In genomic region chr20:32764000-32764960, GRCh38 we compare ENCODE assay signal across 9 cellular contexts. TPM values are rescaled to one million over a fixed set of nuclear protein-coding genes. Genes with fewer than 3 reads are reported as not detected.
A peak's percentile ranks its signal among the peaks of the same experiment; 100 is the strongest.
DNase-seq lines count a peak whose midpoint lies in the region; ATAC-seq, FAIRE-seq and TF ChIP-seq lines count a peak whose summit lies in the region.
"Had no signal": no experiment of that assay in that cellular context is flagged by ENCODE, and none has a peak within 500 bp of the region (broad histone marks: within the 10 kb centered on the region; RNA-seq: fewer than 3 reads in every experiment).

No MANE protein-coding gene starts in this region.

- no peaks in the 10 kb centered on the region for H3K9me3 Mint-ChIP-seq in Calu3 (ENCODE audit: low read depth, unreplicated experiment)

- intact Hi-C loops in Calu3 (cut with micrococcal nuclease; ENCODE audit: unreplicated experiment) = loop anchor here (2.0 kb wide), 1 partner anchor 33 kb away; no protein-coding TSS in a partner anchor

- CTCF ChIA-PET in A549 (lab: Yijun Ruan, JAX) (interaction anchor here (0.8 to 8.7 kb wide), 9 partner anchors 12 to 243 kb away, joined by 3 to 127 read pairs (median 5); partner anchors contain the start of gene C20orf203), Calu3 (lab: Charles Lee) (interaction anchor here (0.8 to 3.3 kb wide), 3 partner anchors 13 to 289 kb away, joined by 3 to 33 read pairs (median 11); partner anchors contain the start of gene COMMD7)

- no peak overlapping the region for H3K27ac Mint-ChIP-seq in Calu3 (ENCODE audit: unreplicated experiment)

- no peaks in the 10 kb centered on the region for H3K27me3 Mint-ChIP-seq in Calu3 (ENCODE audit: unreplicated experiment)

- TF ChIP-seq EP300 in A549 (IDR thresholded peaks at IDR 0.05) = no peak

- peak overlapping the region; percentile 93 for H3K4me3 Mint-ChIP-seq in Calu3 (ENCODE audit: low read depth, unreplicated experiment)

- FAIRE-seq in A549 (lab: Jason Lieb, UNC) = no peak
- FAIRE-seq: endometrium had no signal

- H3K36me3 Mint-ChIP-seq in Calu3 (ENCODE audit: insufficient read depth, unreplicated experiment) = peaks cover 35% of the 10 kb centered on the region

- H3K4me1 ChIP-seq in A549 = peaks cover 38% of the 10 kb centered on the region
- H3K4me1 ChIP-seq in iPS-20b (ENCODE audit: insufficient read depth, low read length) = peaks cover 37% of the 10 kb centered on the region

- no peaks in the 10 kb centered on the region for H3K9me3 ChIP-seq in A549
- no peaks in the 10 kb centered on the region for H3K9me3 ChIP-seq in SK-N-MC (ENCODE audit: low read depth, low read length)
- H3K9me3 ChIP-seq in iPS-20b (ENCODE audit: insufficient read depth, low read depth, low read length) = no peaks in the 10 kb centered on the region

- H3K27me3 ChIP-seq in iPS-20b (ENCODE audit: insufficient read depth, low read length) = no peaks in the 10 kb centered on the region

- TF ChIP-seq CTCF in A549 (IDR thresholded peaks at IDR 0.05) = no peak
- no peak for TF ChIP-seq CTCF in Calu3 (IDR thresholded peaks at IDR 0.05; ENCODE audit: unreplicated experiment)

- TF ChIP-seq RAD21 in A549 (conservative IDR thresholded peaks at IDR 0.05 in 1 of 2, IDR thresholded peaks at IDR 0.05 in 1 of 2) = no peak

- H3K36me3 ChIP-seq in SK-N-MC (ENCODE audit: insufficient read depth, low read length) (no peaks in the 10 kb centered on the region), iPS-20b (ENCODE audit: insufficient read depth, low read depth, low read length) (peaks cover 55% of the 10 kb centered on the region)

- TSS peak; percentile 30 for BruUV-seq in Calu3 (replicated peaks; lab: Mats Ljungman, UMichigan)

- ATAC-seq in A549 (no peak), HG03095 (IDR thresholded peaks at IDR 0.05; ENCODE audit: unreplicated experiment) (no peak), HG02642 (IDR thresholded peaks at IDR 0.05; ENCODE audit: poor library complexity, unreplicated experiment) (no peak), GM18502 (IDR thresholded peaks at IDR 0.05; ENCODE audit: poor library complexity, unreplicated experiment) (no peak)

- WGBS in A549 (ENCODE audit: missing lambda C conversion rate) = 85% methylated on average over 17 of the region's 17 CpGs

- DNase-seq in A549 (ENCODE audit: low read depth in 1 of 2, low spot score in 1 of 2) = no peak
- DNase-seq in Calu3 = no peak
- DNase-seq in SK-N-MC (ENCODE audit: low read depth, low spot score) = no peak
- no peak for DNase-seq in NOMO-1 (lab: John Stamatoyannopoulos, UW; ENCODE audit: unreplicated experiment in 2 of 2)

- H3K4me3 ChIP-seq in A549 (peak overlapping the region; percentile 99), SK-N-MC (peak overlapping the region; percentile 30; the same call in 1 of the 2 replicates), iPS-20b (ENCODE audit: low read length) (peak overlapping the region; percentile 89)

- H3K27ac ChIP-seq in A549 (peak overlapping the region; percentile 31 to 99; a peak in 4 of 6 replicates), SK-N-MC (no peak overlapping the region), iPS-20b (ENCODE audit: low read length) (peak overlapping the region; percentile 19)

- POLR2A ChIA-PET in A549 (lab: Yijun Ruan, JAX) = interaction anchor here (2.7 kb wide), 1 partner anchor 14 kb away, joined by 5 read pairs; no protein-coding TSS in a partner anchor

- peak overlapping the region; percentile 99 for H3K4me2 ChIP-seq in A549

- H3K4me1 Mint-ChIP-seq in Calu3 (ENCODE audit: low read depth, unreplicated experiment) = peaks cover 27% of the 10 kb centered on the region

- no peak for TF ChIP-seq POLR2A in A549 (IDR thresholded peaks at IDR 0.05; ENCODE audit: low read length)

- no peak overlapping the region for H3K9ac ChIP-seq in SK-N-MC (ENCODE audit: insufficient read length)
- H3K9ac ChIP-seq in iPS-20b (ENCODE audit: low read depth, low read length) = peak overlapping the region; percentile 88

TF ChIP-seq in A549, 52 proteins besides CTCF, POLR2A, EP300 and RAD21:
- TF ChIP-seq CEBPB (IDR thresholded peaks at IDR 0.05) (no peak), CHD2 (IDR thresholded peaks at IDR 0.05; ENCODE audit: low read length, partially characterized antibody) (no peak), PBX3 (IDR thresholded peaks at IDR 0.05) (no peak), SREBF2 (IDR thresholded peaks at IDR 0.05) (no peak), ATOH8 (CRISPR knock-in tag; IDR thresholded peaks at IDR 0.05; ENCODE audit: low read depth) (no peak), MYC (IDR thresholded peaks at IDR 0.05; ENCODE audit: borderline replicate concordance, low read length) (no peak), HMGXB4 (CRISPR knock-in tag; IDR thresholded peaks at IDR 0.05; ENCODE audit: borderline replicate concordance) (no peak), FOSL2 (IDR thresholded peaks at IDR 0.05) (no peak), FOSL2 (CRISPR knock-in tag; IDR thresholded peaks at IDR 0.05) (no peak), RCOR1 (IDR thresholded peaks at IDR 0.05; ENCODE audit: low read depth, low read length) (no peak), JUN (IDR thresholded peaks at IDR 0.05) (no peak), KDM5A (IDR thresholded peaks at IDR 0.05) (no peak), RNF2 (IDR thresholded peaks at IDR 0.05; ENCODE audit: borderline replicate concordance, low read depth) (no peak), TP53 (CRISPR knock-in tag; IDR thresholded peaks at IDR 0.05) (no peak), BHLHE40 (IDR thresholded peaks at IDR 0.05; ENCODE audit: low read depth, low read length) (no peak), TFCP2L1 (CRISPR knock-in tag; IDR thresholded peaks at IDR 0.05) (no peak), ZNF302 (CRISPR knock-in tag; IDR thresholded peaks at IDR 0.05) (no peak), MAFK (IDR thresholded peaks at IDR 0.05; ENCODE audit: partially characterized antibody) (no peak)

RNA-seq across cellular contexts. Expression of gene DNMT3B, which starts 2.1 kb away (rescaled TPM):
- 5.2 and 6.2 TPM in 2 replicates for polyA plus RNA-seq in A549 (2011; rRNA removed)
- 9.4 and 12.2 TPM in 2 replicates for polyA plus RNA-seq in A549 (2012; cell fraction: cytosol; rRNA removed)
- polyA plus RNA-seq in A549 (2012; cell fraction: nucleus; rRNA removed) = 29.6 and 31.6 TPM in 2 replicates
- 9.5 to 11.3 TPM (median 10.1 TPM) in 3 replicates for polyA plus RNA-seq in A549 (2017; fragmentation: RNase III; extraction: RNeasy Plus Mini Kit Qiagen cat#74134 plus additional on column Dnase treatment)
- polyA minus RNA-seq in A549 (2011; rRNA and poly(A)+ RNA removed) = 5.5 and 6.0 TPM in 2 replicates
- total RNA-seq in Calu3 (2022) = 8.4 and 10.8 TPM in 2 replicates

RNA-seq across cellular contexts. Expression of gene COMMD7, which starts 21.0 kb away (rescaled TPM):
- polyA plus RNA-seq in A549 (2011; rRNA removed) = 74.1 and 86.3 TPM in 2 replicates
- polyA plus RNA-seq in A549 (2012; cell fraction: cytosol; rRNA removed) = 41.4 and 51.8 TPM in 2 replicates
- polyA plus RNA-seq in A549 (2012; cell fraction: nucleus; rRNA removed) = 22.3 and 28.8 TPM in 2 replicates
- polyA plus RNA-seq in A549 (2017; fragmentation: RNase III; extraction: RNeasy Plus Mini Kit Qiagen cat#74134 plus additional on column Dnase treatment) = 50.6 to 55.7 TPM (median 53.3 TPM) in 3 replicates
- polyA minus RNA-seq in A549 (2011; rRNA and poly(A)+ RNA removed) = 22.5 and 28.8 TPM in 2 replicates
- total RNA-seq in Calu3 (2022) = 51.0 and 56.0 TPM in 2 replicates

RNA-seq across cellular contexts. Expression of gene MAPRE1, which starts 55.5 kb away (rescaled TPM):
- polyA plus RNA-seq in A549 (2011; rRNA removed) = 126 and 149 TPM in 2 replicates
- 68.8 and 69.3 TPM in 2 replicates for polyA plus RNA-seq in A549 (2012; cell fraction: cytosol; rRNA removed)
- 29.0 and 53.1 TPM in 2 replicates for polyA plus RNA-seq in A549 (2012; cell fraction: nucleus; rRNA removed)
- 140 to 151 TPM (median 143 TPM) in 3 replicates for polyA plus RNA-seq in A549 (2017; fragmentation: RNase III; extraction: RNeasy Plus Mini Kit Qiagen cat#74134 plus additional on column Dnase treatment)
- 63.7 and 67.8 TPM in 2 replicates for polyA minus RNA-seq in A549 (2011; rRNA and poly(A)+ RNA removed)
- 205 and 211 TPM in 2 replicates for total RNA-seq in Calu3 (2022)

Comparison
In these comparisons a context has a peak if more than half of its experiments do, and no peak if none do; other contexts are left out.
1. H3K4me3 ChIP-seq: peak in every context shown above with its lines; median percentile 99 in A549; 89 in iPS-20b; 30 in SK-N-MC.